Comparison of ENCODE assay signal across 27 cellular contexts in the genomic region with DNA sequence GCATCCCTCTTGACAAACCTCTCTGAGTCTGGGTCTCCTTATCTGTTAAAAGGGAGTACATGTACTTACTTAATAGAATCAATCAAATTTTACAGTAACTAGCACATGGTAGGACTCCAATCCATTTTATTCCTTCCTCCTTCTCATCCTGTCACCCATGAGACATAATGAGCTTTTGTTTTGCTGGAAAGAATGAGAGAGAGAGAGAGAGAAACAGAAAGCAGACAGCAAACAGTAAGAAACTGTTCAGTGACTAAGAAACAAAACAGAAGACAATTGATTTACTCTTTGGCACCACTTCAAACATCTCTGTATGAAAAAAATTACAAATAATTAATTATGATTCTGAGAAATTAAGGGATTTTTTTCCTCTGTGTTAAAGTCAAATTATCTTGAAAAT.
DNase-seq lines count a peak whose midpoint lies in the region; ATAC-seq, FAIRE-seq and TF ChIP-seq lines count a peak whose summit lies in the region.
"Had no signal": no experiment of that assay in that cellular context is flagged by ENCODE, and none has a peak within 500 bp of the region (broad histone marks: within the 10 kb centered on the region; RNA-seq: fewer than 3 reads in every experiment).

No MANE protein-coding gene starts in this region.

- H2AK5ac ChIP-seq in H1 (ENCODE audit: low read depth, low read length): no peak overlapping the region

- no peak for TF ChIP-seq EP300 in H1 (IDR thresholded peaks at IDR 0.05; ENCODE audit: borderline replicate concordance in 1 of 2, low read depth in 2 of 2, low read length in 2 of 2)

- no peak overlapping the region for H3K56ac ChIP-seq in H1 (replicated peaks; ENCODE audit: insufficient read length, low read depth, low read length)

- H3K27ac ChIP-seq in H1 (ENCODE audit: low read depth, low read length) (no peak overlapping the region), WERI-Rb-1 (no peak overlapping the region)
- H3K27ac ChIP-seq: HL-60 had no signal

- H3K23me2 ChIP-seq in H1 (ENCODE audit: low read depth, low read length): no peaks in the 10 kb centered on the region

- H2BK15ac ChIP-seq in H1 (ENCODE audit: low read length): no peak overlapping the region

- H2AFZ ChIP-seq in H1 (ENCODE audit: low read length): 0 out of 2 replicates have a peak overlapping the region, but pooled peaks have one; percentile 57

- no peak overlapping the region for H4K91ac ChIP-seq in H1 (replicated peaks; ENCODE audit: insufficient read length, low read length)

- H3K4me3 ChIP-seq in H1 (ENCODE audit: extremely low read depth in 1 of 4, insufficient read depth in 2 of 4, low read depth in 3 of 4, low read length in 4 of 4) (no peak overlapping the region), WERI-Rb-1 (ENCODE audit: low read depth, low read length) (no peak overlapping the region)
- H3K4me3 ChIP-seq: GM12878 had no signal

- TF ChIP-seq CTCF in H1 (IDR thresholded peaks at IDR 0.05; ENCODE audit: control extremely low read depth in 1 of 3, insufficient read depth in 1 of 3, low read depth in 1 of 3, low read length in 3 of 3) (no peak), WERI-Rb-1 (IDR thresholded peaks at IDR 0.05; ENCODE audit: low read depth, low read length) (no peak)

- ATAC-seq in HG02571 (IDR thresholded peaks at IDR 0.05; ENCODE audit: unreplicated experiment): no peak

- POLR2A ChIA-PET in H1 (lab: Charles Lee; ENCODE audit: partially characterized antibody): no interaction called here

- H3K36me3 ChIP-seq in H1 (ENCODE audit: control insufficient read depth in 2 of 4, insufficient read depth in 4 of 4, low read length in 3 of 4) (no peaks in the 10 kb centered on the region), WERI-Rb-1 (no peaks in the 10 kb centered on the region)

- no peaks in the 10 kb centered on the region for H3K79me2 ChIP-seq in H1 (ENCODE audit: control insufficient read depth in 1 of 2, insufficient read depth in 2 of 2, low read length in 2 of 2)

- CTCF ChIA-PET in H1 (lab: Charles Lee; ENCODE audit: partially characterized antibody): no interaction called here

- H3K23ac ChIP-seq in H1 (ENCODE audit: insufficient read length): no peak overlapping the region

- H4K5ac ChIP-seq in H1 (ENCODE audit: insufficient read length, low read depth, low read length): no peak overlapping the region

- no peak overlapping the region for H2BK12ac ChIP-seq in H1 (ENCODE audit: low read depth, low read length)

- H3K27me3 ChIP-seq in H1 (replicated peaks in 1 of 4; ENCODE audit: control insufficient read depth in 3 of 4, extremely low read depth in 1 of 4, insufficient read depth in 3 of 4, low read length in 3 of 4) (no peaks in the 10 kb centered on the region), WERI-Rb-1 (ENCODE audit: insufficient read depth, low read depth, severe bottlenecking) (no peaks in the 10 kb centered on the region)

- no peaks in the 10 kb centered on the region for H3K9me3 ChIP-seq in H1 (ENCODE audit: insufficient read depth in 2 of 2, low read depth in 1 of 2, low read length in 1 of 2)
- H3K9me3 ChIP-seq in WERI-Rb-1 (ENCODE audit: severe bottlenecking): peaks cover 2% of the 10 kb centered on the region
- H3K9me3 ChIP-seq: SK-N-SH had no signal

- H2BK20ac ChIP-seq in H1 (ENCODE audit: low read length): no peak overlapping the region

- TF ChIP-seq RAD21 in H1 (IDR thresholded peaks at IDR 0.05 in 1 of 2, conservative IDR thresholded peaks at IDR 0.05 in 1 of 2; ENCODE audit: low read depth in 2 of 2, low read length in 2 of 2): no peak

- no peak overlapping the region for H4K8ac ChIP-seq in H1 (ENCODE audit: extremely low read depth, insufficient read depth, low read length)

- no peaks in the 10 kb centered on the region for H3K4me1 ChIP-seq in H1 (replicated peaks in 1 of 4; ENCODE audit: control insufficient read depth in 3 of 4, insufficient read depth in 4 of 4, low read length in 3 of 4)

- no peak overlapping the region for H3K9ac ChIP-seq in H1 (replicated peaks in 1 of 4; ENCODE audit: extremely low read depth in 1 of 4, low read depth in 3 of 4, low read length in 3 of 4)
- H3K9ac ChIP-seq: SK-N-SH had no signal

- no peak overlapping the region for H2BK120ac ChIP-seq in H1 (replicated peaks; ENCODE audit: low read depth, low read length)

- H2BK5ac ChIP-seq in H1 (ENCODE audit: low read depth, low read length): no peak overlapping the region

- DNase-seq in H54 (ENCODE audit: insufficient read length, low spot score): no peak
- no peak for DNase-seq in H1 (ENCODE audit: low read depth in 1 of 2, low spot score in 2 of 2)
- DNase-seq in kidney tubule cell (ENCODE audit: low spot score): peak; percentile 16
- peak; percentile 53 for DNase-seq in superior temporal gyrus (ENCODE audit: extremely low spot score)
- DNase-seq in WERI-Rb-1: no peak
- no peak for DNase-seq in HUDEP-2 (lab: John Stamatoyannopoulos, UW; ENCODE audit: unreplicated experiment in 76 of 76)
- DNase-seq: ACHN; AML-193; COR-L47; DMS153; H7; HFFc6; Karpas-422; MM.1S; NCI-H1092; NCI-H146; NCI-H2029 treated with DMSO at 0.1 percent for 48 hours; NCI-H2171 treated with DMSO at 0.1 percent for 48 hours; NCI-H446 treated with DMSO at 0.1 percent for 48 hours; NCI-H69; NK-92 treated with Interleukin-12 subunit alpha and Interleukin-12 subunit beta, amount 100 ng/mL, for 24 hours; SHP77; SK-N-SH had no signal

- no peaks in the 10 kb centered on the region for H4K20me1 ChIP-seq in H1 (replicated peaks in 1 of 2; ENCODE audit: control insufficient read depth in 1 of 2, insufficient read depth in 2 of 2, low read length in 2 of 2)

- no peak overlapping the region for H3K18ac ChIP-seq in H1 (ENCODE audit: extremely low read depth, low read length)

- H3K79me1 ChIP-seq in H1 (ENCODE audit: low read depth, low read length): no peaks in the 10 kb centered on the region

- TF ChIP-seq POLR2A in H54 (IDR thresholded peaks at IDR 0.05; ENCODE audit: low read depth, low read length) (no peak), H1 (IDR thresholded peaks at IDR 0.05; ENCODE audit: control extremely low read depth in 1 of 2, low read depth in 2 of 2, low read length in 2 of 2) (no peak)

- no peak overlapping the region for H3K14ac ChIP-seq in H1 (ENCODE audit: insufficient read length)

- peak; percentile 36 for FAIRE-seq in H54 (lab: Jason Lieb, UNC)
- no peak for FAIRE-seq in H1 (lab: Jason Lieb, UNC)
- FAIRE-seq: GM12878, HTR-8/SVneo had no signal

- no peak overlapping the region for H3K4ac ChIP-seq in H1 (replicated peaks; ENCODE audit: insufficient read length, low read depth, low read length)

- H3K4me2 ChIP-seq in H1 (ENCODE audit: insufficient read depth in 1 of 2, low read depth in 2 of 2, low read length in 2 of 2): no peak overlapping the region
- H3K4me2 ChIP-seq: SK-N-SH had no signal

TF ChIP-seq in H1, 55 proteins besides CTCF, POLR2A, EP300 and RAD21:
- TF ChIP-seq FOSL1 (IDR thresholded peaks at IDR 0.05; ENCODE audit: insufficient read depth, low read depth, low read length): no peak
- TF ChIP-seq, protein P1, sequence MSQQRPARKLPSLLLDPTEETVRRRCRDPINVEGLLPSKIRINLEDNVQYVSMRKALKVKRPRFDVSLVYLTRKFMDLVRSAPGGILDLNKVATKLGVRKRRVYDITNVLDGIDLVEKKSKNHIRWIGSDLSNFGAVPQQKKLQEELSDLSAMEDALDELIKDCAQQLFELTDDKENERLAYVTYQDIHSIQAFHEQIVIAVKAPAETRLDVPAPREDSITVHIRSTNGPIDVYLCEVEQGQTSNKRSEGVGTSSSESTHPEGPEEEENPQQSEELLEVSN (IDR thresholded peaks at IDR 0.05): no peak
- TF ChIP-seq ASH2L (IDR thresholded peaks at IDR 0.05; ENCODE audit: low read length): no peak
- TF ChIP-seq SRF (IDR thresholded peaks at IDR 0.05; ENCODE audit: low read depth, low read length): no peak
- TF ChIP-seq MAFK (IDR thresholded peaks at IDR 0.05; ENCODE audit: low read depth, low read length): no peak
- no peak for TF ChIP-seq RXRA (IDR thresholded peaks at IDR 0.05; ENCODE audit: insufficient read depth, low read depth, low read length)
- no peak for TF ChIP-seq ZNF274 (IDR thresholded peaks at IDR 0.05; ENCODE audit: borderline replicate concordance, extremely low read depth, low read length)
- TF ChIP-seq CTBP2 (IDR thresholded peaks at IDR 0.05; ENCODE audit: borderline replicate concordance, insufficient read depth, insufficient read length, low read length): no peak
- no peak for TF ChIP-seq NANOG (IDR thresholded peaks at IDR 0.05; ENCODE audit: insufficient read depth, low read depth, low read length, poor library complexity, severe bottlenecking)
- TF ChIP-seq SAP30 (IDR thresholded peaks at IDR 0.05; ENCODE audit: insufficient read depth, insufficient replicate concordance, low read length): no peak
- TF ChIP-seq KDM5A (IDR thresholded peaks at IDR 0.05; ENCODE audit: low read length): no peak
- TF ChIP-seq SIX5 (IDR thresholded peaks at IDR 0.05; ENCODE audit: low read depth, low read length): no peak
- no peak for TF ChIP-seq BCL11A (IDR thresholded peaks at IDR 0.05; ENCODE audit: low read depth in 2 of 2, low read length in 2 of 2)
- no peak for TF ChIP-seq JUN (IDR thresholded peaks at IDR 0.05; ENCODE audit: low read depth, low read length)

Comparison
In these comparisons a context has a peak if more than half of its experiments do, and no peak if none do; other contexts are left out.
1. DNase-seq: peak in kidney tubule cell (single experiment) and superior temporal gyrus (single experiment); none in H54 (single experiment), H1 (0 of 2), WERI-Rb-1 (single experiment) and HUDEP-2 (0 of 76).